Comparison of ENCODE assay signal across 18 cellular contexts in the genomic region with DNA sequence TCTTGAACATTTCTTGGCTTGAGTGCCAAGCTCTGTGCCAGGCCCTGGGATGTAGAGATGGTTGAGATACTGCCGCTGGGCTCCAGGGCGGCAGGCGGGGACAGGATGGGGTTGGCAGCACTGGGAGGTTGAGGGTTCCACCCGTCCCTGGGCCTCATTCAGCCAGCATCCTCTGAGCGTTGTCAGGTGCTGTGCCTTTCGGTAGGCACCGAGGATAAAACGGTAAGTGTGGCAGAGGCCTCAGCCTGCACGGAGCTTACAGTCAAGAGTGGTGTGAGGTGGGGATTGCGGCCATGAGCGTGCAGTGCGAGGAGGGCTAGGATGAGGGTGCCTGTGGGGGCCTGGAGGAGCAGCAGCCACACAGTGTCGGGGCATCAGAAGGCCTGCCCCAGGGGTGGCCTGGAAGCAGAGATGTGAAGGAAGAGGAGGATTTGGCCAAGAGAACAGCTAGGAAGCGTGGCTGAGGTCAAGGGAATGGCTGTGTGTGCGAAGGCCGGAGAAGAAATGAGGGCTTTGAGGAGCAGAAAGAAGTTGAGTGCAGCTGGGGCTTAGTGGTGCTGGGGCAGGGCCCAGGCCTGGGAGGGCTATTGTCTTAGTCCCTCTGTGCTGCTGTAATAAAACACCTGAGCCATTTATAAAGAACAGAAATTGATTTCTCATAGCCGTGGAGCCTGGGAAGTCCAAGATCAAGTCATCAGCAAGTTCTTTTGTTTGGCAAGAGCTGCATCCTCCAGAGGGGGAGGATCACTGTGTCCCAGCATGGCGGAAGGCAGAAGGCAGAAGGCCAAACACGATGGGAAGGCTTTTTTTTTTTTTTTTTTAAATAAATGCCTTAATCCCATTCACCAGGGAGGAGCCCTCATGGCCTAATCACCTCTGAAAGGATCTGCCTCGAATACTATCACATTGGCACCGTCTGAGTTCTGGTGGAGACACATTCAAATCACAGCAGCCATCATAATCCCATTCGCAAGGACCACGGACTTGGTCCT. TPM values are rescaled to one million over a fixed set of nuclear protein-coding genes. Genes with fewer than 3 reads are reported as not detected.
A peak's percentile ranks its signal among the peaks of the same experiment; 100 is the strongest.
DNase-seq lines count a peak whose midpoint lies in the region; ATAC-seq and TF ChIP-seq lines count a peak whose summit lies in the region.
"Had no signal": no experiment of that assay in that cellular context is flagged by ENCODE, and none has a peak within 500 bp of the region (broad histone marks: within the 10 kb centered on the region; RNA-seq: fewer than 3 reads in every experiment).

No MANE protein-coding gene starts in this region.

- H3K14ac ChIP-seq in IMR-90 (replicated peaks; ENCODE audit: low read depth, low read length), result no peak overlapping the region

- no peak overlapping the region for H2BK20ac ChIP-seq in IMR-90 (ENCODE audit: low read depth, low read length)

- H3K27me3 ChIP-seq in IMR-90 (ENCODE audit: control insufficient read depth, insufficient read depth, low read length), result no peaks in the 10 kb centered on the region
- H3K27me3 ChIP-seq in right atrium auricular region, result no peaks in the 10 kb centered on the region
- no peaks in the 10 kb centered on the region for H3K27me3 ChIP-seq in spleen (replicated peaks in 1 of 7)
- H3K27me3 ChIP-seq: BE2C, upper lobe of right lung had no signal

- no peak overlapping the region for H3K23ac ChIP-seq in IMR-90 (ENCODE audit: low read depth, low read length)

- H3K27ac ChIP-seq in IMR-90 (ENCODE audit: insufficient read depth, low read length) (no peak overlapping the region), right atrium auricular region (peak overlapping the region; percentile 60 to 62), spleen (peak overlapping the region in 4 of 8 donors; percentile 27 to 48 (median 36))
- H3K27ac ChIP-seq: upper lobe of right lung had no signal

- TF ChIP-seq CTCF in IMR-90 (conservative IDR thresholded peaks at IDR 0.05; ENCODE audit: low read depth, low read length) (no peak), cardiac fibroblast (IDR thresholded peaks at IDR 0.05; ENCODE audit: low read depth, low read length) (no peak), right atrium auricular region (IDR thresholded peaks at IDR 0.05) (no peak), spleen (IDR thresholded peaks at IDR 0.05 in 8 of 11, conservative IDR thresholded peaks at IDR 0.05 in 3 of 11) (no peak)

- dilution Hi-C loops in IMR-90 (cut with HindIII; ENCODE audit: low sequenced_read_pairs, unreplicated experiment), result no loop called here

- peaks cover 29 to 74% of the 10 kb centered on the region in 2 experiments; a peak in 3 of 4 replicates for H3K79me1 ChIP-seq in IMR-90 (ENCODE audit: low read depth in 1 of 2, low read length in 2 of 2)

- no peak overlapping the region for H2AFZ ChIP-seq in IMR-90 (replicated peaks; ENCODE audit: low read length, poor library complexity)

- H4K20me1 ChIP-seq in IMR-90 (ENCODE audit: insufficient read depth, low read length), result peaks cover 10% of the 10 kb centered on the region; the same call in 1 of the 2 replicates

- H2BK120ac ChIP-seq in IMR-90 (ENCODE audit: low read depth, low read length), result no peak overlapping the region

- peaks cover 26% of the 10 kb centered on the region for H3K4me1 ChIP-seq in IMR-90 (ENCODE audit: control insufficient read depth, insufficient read depth, low read length)
- H3K4me1 ChIP-seq in right atrium auricular region, result peaks cover 0 to 72% of the 10 kb centered on the region in 2 donors
- peaks cover 0 to 48% (median 14%) of the 10 kb centered on the region in 6 donors for H3K4me1 ChIP-seq in spleen

- H3K4me3 ChIP-seq in IMR-90 (ENCODE audit: insufficient read depth, low read depth, low read length) (no peak overlapping the region), cardiac fibroblast (replicated peaks in 1 of 2; ENCODE audit: low read depth in 2 of 2, low read length in 2 of 2) (no peak overlapping the region), right atrium auricular region (no peak overlapping the region), spleen (no peak overlapping the region)
- H3K4me3 ChIP-seq: upper lobe of right lung had no signal

- intact Hi-C loops in IMR-90 (cut with micrococcal nuclease) (no loop called here), spleen (cut with DNase I; ENCODE audit: low total_unique reads) (no loop called here)

- no TSS peak for BruUV-seq in IMR-90 (replicated peaks; lab: Mats Ljungman, UMichigan)

- no peak for TF ChIP-seq RAD21 in IMR-90 (IDR thresholded peaks at IDR 0.05; ENCODE audit: low read length)

- POLR2A ChIA-PET in IMR-90 (lab: Charles Lee; ENCODE audit: unreplicated experiment), result no interaction called here

- in situ Hi-C loops in IMR-90 (cut with MboI; ENCODE audit: low sequenced_read_pairs), result no loop called here

- H3K9me1 ChIP-seq in IMR-90 (ENCODE audit: insufficient read depth, low read length), result peaks cover 29% of the 10 kb centered on the region

- no peak for ATAC-seq in IMR-90 (ENCODE audit: low read depth)
- no peak for ATAC-seq in HG03025 (IDR thresholded peaks at IDR 0.05; ENCODE audit: low FRiP score, unreplicated experiment)
- ATAC-seq: HCT116, upper lobe of right lung had no signal

- no peak overlapping the region for H4K8ac ChIP-seq in IMR-90 (ENCODE audit: low read depth in 2 of 2, low read length in 2 of 2)

- H2BK5ac ChIP-seq in IMR-90 (ENCODE audit: low read depth, low read length, poor library complexity, severe bottlenecking), result no peak overlapping the region

- no peak overlapping the region for H3K4ac ChIP-seq in IMR-90 (ENCODE audit: low read depth, low read length)

- no peaks in the 10 kb centered on the region for H3K9me3 ChIP-seq in IMR-90 (ENCODE audit: control insufficient read depth, insufficient read depth, low read length)
- H3K9me3 ChIP-seq in right atrium auricular region, result no peaks in the 10 kb centered on the region
- H3K9me3 ChIP-seq in spleen, result no peaks in the 10 kb centered on the region
- H3K9me3 ChIP-seq: BE2C, upper lobe of right lung had no signal

- H3K36me3 ChIP-seq in IMR-90 (ENCODE audit: control insufficient read depth, insufficient read depth, low read length) (no peaks in the 10 kb centered on the region), right atrium auricular region (no peaks in the 10 kb centered on the region), spleen (no peaks in the 10 kb centered on the region)
- H3K36me3 ChIP-seq: BE2C, upper lobe of right lung had no signal

- no peak overlapping the region for H4K5ac ChIP-seq in IMR-90 (ENCODE audit: low read depth, low read length)

- CTCF ChIA-PET in IMR-90 (lab: Yijun Ruan, JAX), result no interaction called here

- H2BK15ac ChIP-seq in IMR-90 (ENCODE audit: low read depth, low read length), result no peak overlapping the region; the same call in 2 of the 3 replicates

- H3K9ac ChIP-seq in IMR-90 (ENCODE audit: low read depth, low read length), result no peak overlapping the region

- DNase-seq in IMR-90 (no peak), cardiac fibroblast (ENCODE audit: low read depth in 2 of 2) (peak; percentile 74 to 79), right atrium auricular region (ENCODE audit: low spot score) (no peak), spleen (peak; percentile 59), NCI-H146 (lab: John Stamatoyannopoulos, UW) (no peak)
- no peak for DNase-seq in stimulated activated CD4-positive, alpha-beta T cell treated with anti-CD3 and anti-CD28 coated beads, Interleukin-2, amount 100 ng/mL, for 24 hours
- no peak for DNase-seq in stimulated activated CD4-positive, alpha-beta T cell treated with anti-CD3 and anti-CD28 coated beads, Interleukin-2, amount 100 ng/mL, for 48 hours
- DNase-seq: activated CD8-positive, alpha-beta memory T cell treated with anti-CD3 and anti-CD28 coated beads for 24 hours; activated gamma-delta T cell treated with Interleukin-2 at 50 U/mL for 16 hours; BE2C; central memory CD4-positive, alpha-beta T cell; DMS79 treated with DMSO at 0.1 percent for 48 hours; Kasumi-1; NCI-H1694 treated with DMSO at 0.1 percent for 48 hours; stimulated activated CD4-positive, alpha-beta T cell treated with anti-CD3 and anti-CD28 coated beads, Interleukin-15, amount 100 ng/mL, for 24 hours; upper lobe of right lung had no signal

- H2AK9ac ChIP-seq in IMR-90 (replicated peaks; ENCODE audit: low read depth, low read length, poor library complexity), result no peak overlapping the region

- TF ChIP-seq POLR2A in IMR-90 (IDR thresholded peaks at IDR 0.05; ENCODE audit: low read depth, low read length) (no peak), spleen (IDR thresholded peaks at IDR 0.05) (no peak)

- no peak overlapping the region for H3K56ac ChIP-seq in IMR-90 (ENCODE audit: extremely low read depth, insufficient read depth, low read length)

- H2AK5ac ChIP-seq in IMR-90 (ENCODE audit: low read depth, low read length), result peak overlapping the region; percentile 43; the same call in 1 of the 2 replicates

- 98% methylated on average over 11 of the region's 23 CpGs; no CpG with 5 or more reads in 1 of the 2 experiments for WGBS in IMR-90 (ENCODE audit: extremely low coverage in 2 of 2, insufficient read length in 1 of 2), 2 experiments
- WGBS in spleen, 5 donors, result 79 to 87% (median 86%) methylated on average over 19 to 23 of the region's 23 CpGs

- no peak overlapping the region for H3K18ac ChIP-seq in IMR-90 (ENCODE audit: low read depth, low read length)

- H4K91ac ChIP-seq in IMR-90 (ENCODE audit: insufficient read depth, low read depth, low read length), result no peak overlapping the region; the same call in 1 of the 2 replicates

- no peak overlapping the region for H3K4me2 ChIP-seq in IMR-90 (ENCODE audit: low read depth, low read length)

TF ChIP-seq in IMR-90, 13 proteins besides CTCF, POLR2A, EP300 and RAD21 (continues in another document):
- no peak for TF ChIP-seq CHD1 (IDR thresholded peaks at IDR 0.05; ENCODE audit: low read depth, low read length)
- TF ChIP-seq NFE2L2 (IDR thresholded peaks at IDR 0.05; ENCODE audit: low read depth, low read length), result no peak
- TF ChIP-seq RCOR1 (IDR thresholded peaks at IDR 0.05; ENCODE audit: insufficient replicate concordance, low read length), result no peak
- no peak for TF ChIP-seq MAFK (IDR thresholded peaks at IDR 0.05; ENCODE audit: low read depth, low read length)
- TF ChIP-seq CEBPB (IDR thresholded peaks at IDR 0.05; ENCODE audit: low read depth, low read length), result no peak
- no peak for TF ChIP-seq MAZ (IDR thresholded peaks at IDR 0.05; ENCODE audit: borderline replicate concordance, low read depth, low read length)

RNA-seq across cellular contexts. Expression of a gene that starts 22.7 kb away (rescaled TPM):
- total RNA-seq in IMR-90 (2012; rRNA removed) (9.3 and 9.7 TPM in 2 replicates), right atrium auricular region (1 to 10 TPM; 6.0 to 9.7 TPM), spleen (1 to 10 TPM; 1.5 to 8.8 (median 4.5) TPM)
- polyA plus RNA-seq in IMR-90 (2012; rRNA removed) (39.3 and 43.2 TPM in 2 replicates), spleen (1 to 10 TPM in 2 of 3 donors, under 1 TPM in 1; 0.93 to 2.4 (median 1.2) TPM)
- polyA plus RNA-seq in IMR-90 (2012; cell fraction: cytosol; rRNA removed), result 29.1 and 32.4 TPM in 2 replicates
- polyA plus RNA-seq in IMR-90 (2012; cell fraction: nucleus; rRNA removed; ENCODE audit: low replicate concordance), result 24.4 and 27.5 TPM in 2 replicates

Comparison
In these comparisons a context has a peak if more than half of its experiments do, and no peak if none do; other contexts are left out.
1. DNase-seq: peak in cardiac fibroblast (2 of 2) and spleen (single experiment); none in IMR-90 (single experiment), right atrium auricular region (single experiment), NCI-H146 (single experiment), stimulated activated CD4-positive, alpha-beta T cell treated with anti-CD3 and anti-CD28 coated beads, Interleukin-2, amount 100 ng/mL, for 24 hours (0 of 2) and stimulated activated CD4-positive, alpha-beta T cell treated with anti-CD3 and anti-CD28 coated beads, Interleukin-2, amount 100 ng/mL, for 48 hours (0 of 2).